Comparison of ENCODE assay signal across 1 cellular context in the genomic region with DNA sequence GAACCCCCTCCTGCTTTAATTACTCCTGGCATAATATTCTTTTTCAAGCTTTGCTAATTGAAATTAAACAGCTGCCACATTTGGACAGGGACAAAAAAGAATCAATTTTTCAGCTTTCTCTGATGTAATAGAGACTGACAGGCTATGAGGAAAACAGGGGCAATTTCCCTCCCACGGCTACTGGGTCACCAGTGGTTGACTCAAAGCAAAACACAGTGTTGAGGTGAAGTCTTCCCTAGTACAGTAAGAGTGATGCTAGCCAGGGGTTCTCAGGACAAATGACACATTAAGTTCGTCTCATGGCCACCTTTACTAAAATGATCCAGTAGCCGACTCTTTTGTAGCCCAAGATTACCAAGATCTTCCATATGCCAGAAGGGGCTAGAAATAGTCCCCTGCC.
TF ChIP-seq lines count a peak whose summit lies in the region.

No MANE protein-coding gene starts in this region.

TF ChIP-seq in GM12878, 131 proteins besides CTCF, POLR2A, EP300 and RAD21 (continued from another document):
- TF ChIP-seq MYC (IDR thresholded peaks at IDR 0.05; ENCODE audit: insufficient read depth, insufficient read length, insufficient replicate concordance, low read length, severe bottlenecking) (no peak), STAT3 (IDR thresholded peaks at IDR 0.05; ENCODE audit: low read depth, low read length) (no peak), IRF4 (IDR thresholded peaks at IDR 0.05; ENCODE audit: low read depth, low read length) (0 out of 2 replicates have a peak, but pooled peaks have one; percentile 15), ZSCAN29 (IDR thresholded peaks at IDR 0.05) (no peak), JUNB (IDR thresholded peaks at IDR 0.05) (peak; percentile 51), CREM (IDR thresholded peaks at IDR 0.05; ENCODE audit: low read depth) (peak; percentile 33; the same call in 1 of the 2 replicates), CREB1 (IDR thresholded peaks at IDR 0.05; ENCODE audit: low read depth) (peak; percentile 64; the same call in 1 of the 2 replicates), RUNX3 (IDR thresholded peaks at IDR 0.05; ENCODE audit: low read length) (peak; percentile 33; the same call in 1 of the 2 replicates)
